In genomic region chr10:78360284-78360683, GRCh38 we compare ENCODE assay signal across 18 cellular contexts.
DNase-seq lines count a peak whose midpoint lies in the region; ATAC-seq and TF ChIP-seq lines count a peak whose summit lies in the region.
"Had no signal": no experiment of that assay in that cellular context is flagged by ENCODE, and none has a peak within 500 bp of the region (broad histone marks: within the 10 kb centered on the region; RNA-seq: fewer than 3 reads in every experiment).

No MANE protein-coding gene starts in this region.

- no peaks in the 10 kb centered on the region for H4K20me1 ChIP-seq in neural progenitor cell (ENCODE audit: low read depth)

- H3K4me2 ChIP-seq in neural progenitor cell = no peak overlapping the region
- H3K4me2 ChIP-seq: GM23338, KMS-11 had no signal

- H3K4me3 ChIP-seq in endodermal cell (ENCODE audit: low read length) (no peak overlapping the region), neural progenitor cell (no peak overlapping the region), uterus (no peak overlapping the region)
- H3K4me3 ChIP-seq: GM23338 had no signal

- no peak overlapping the region for H3K4me3 Mint-ChIP-seq in natural killer cell treated with Interleukin-12 subunit alpha and Interleukin-12 subunit beta and Interleukin-15 and Interleukin-18, amount 100 ng/mL, for 72 hours
- H3K4me3 Mint-ChIP-seq in natural killer cell = no peak overlapping the region
- H3K4me3 Mint-ChIP-seq in endodermal cell = no peak overlapping the region
- H3K4me3 Mint-ChIP-seq in neural progenitor cell = no peak overlapping the region
- H3K4me3 Mint-ChIP-seq: B cell, CD14-positive monocyte, GM23338 had no signal

- TF ChIP-seq CTCF in natural killer cell (IDR thresholded peaks at IDR 0.05) = no peak
- TF ChIP-seq CTCF in endodermal cell (conservative IDR thresholded peaks at IDR 0.05) = no peak
- no peak for TF ChIP-seq CTCF in neural progenitor cell (IDR thresholded peaks at IDR 0.05)
- TF ChIP-seq CTCF in uterus (IDR thresholded peaks at IDR 0.05) = no peak

- H3K9ac ChIP-seq in endodermal cell (ENCODE audit: extremely low read depth, low read length, poor library complexity, severe bottlenecking) = no peak overlapping the region
- no peak overlapping the region for H3K9ac ChIP-seq in neural progenitor cell
- H3K9ac ChIP-seq: KMS-11 had no signal

- peaks cover 4% of the 10 kb centered on the region for H3K4me1 ChIP-seq in endodermal cell (ENCODE audit: control insufficient read depth, insufficient read depth, low read length)
- H3K4me1 ChIP-seq in neural progenitor cell = peaks cover 57% of the 10 kb centered on the region
- H3K4me1 ChIP-seq in uterus = no peaks in the 10 kb centered on the region

- TF ChIP-seq POLR2A in uterus (IDR thresholded peaks at IDR 0.05) = no peak

- H3K27me3 ChIP-seq in endodermal cell (ENCODE audit: control insufficient read depth, insufficient read depth, low read length, poor library complexity, severe bottlenecking) (no peaks in the 10 kb centered on the region), neural progenitor cell (no peaks in the 10 kb centered on the region), uterus (no peaks in the 10 kb centered on the region)

- peaks cover 26% of the 10 kb centered on the region for H3F3A ChIP-seq in neural progenitor cell (ENCODE audit: low read depth)

- no peak overlapping the region for H2AFZ ChIP-seq in neural progenitor cell (replicated peaks)

- H3K27ac ChIP-seq in endodermal cell (ENCODE audit: low read depth, low read length) = peak overlapping the region; percentile 67
- H3K27ac ChIP-seq in neural progenitor cell = no peak overlapping the region
- peak overlapping the region in 1 of 2 donors; percentile 63 for H3K27ac ChIP-seq in uterus
- H3K27ac ChIP-seq: KMS-11, RWPE1 had no signal

- H3K9me3 ChIP-seq in endodermal cell (ENCODE audit: control insufficient read depth, low read length) = no peaks in the 10 kb centered on the region
- H3K9me3 ChIP-seq in neural progenitor cell (ENCODE audit: low read depth) = no peaks in the 10 kb centered on the region
- H3K9me3 ChIP-seq in uterus = no peaks in the 10 kb centered on the region

- DNase-seq in natural killer cell treated with Interleukin-12 subunit alpha and Interleukin-12 subunit beta and Interleukin-15 and Interleukin-18, amount 100 ng/mL, for 72 hours (ENCODE audit: low spot score) = peak; percentile 49
- DNase-seq in natural killer cell (no peak), endodermal cell (peak; percentile 41), neural progenitor cell (ENCODE audit: low spot score) (no peak), NCI-H187 treated with DMSO at 0.1 percent for 48 hours (lab: John Stamatoyannopoulos, UW) (no peak), uterus (no peak)
- DNase-seq: HCEC 1CT, NCI-H1092 treated with DMSO at 0.1 percent for 48 hours, NCI-H1436 treated with DMSO at 0.1 percent for 48 hours, NCI-H2029, NCI-H510A, SHP77 treated with DMSO at 0.1 percent for 48 hours had no signal

- no peaks in the 10 kb centered on the region for H3K79me2 ChIP-seq in neural progenitor cell (ENCODE audit: low read depth)

- WGBS in endodermal cell (ENCODE audit: insufficient coverage in 1 of 2, insufficient read length in 1 of 2), 2 experiments = 89 to 95% methylated on average over 4 to 6 of the region's 6 CpGs

- intact Hi-C loops in natural killer cell (cut with micrococcal nuclease) = no loop called here
- intact Hi-C loops in uterus (cut with DNase I; ENCODE audit: low total_unique reads) = no loop called here

- peaks cover 0 to 2% of the 10 kb centered on the region in 2 donors for H3K27me3 Mint-ChIP-seq in natural killer cell treated with Interleukin-12 subunit alpha and Interleukin-12 subunit beta and Interleukin-15 and Interleukin-18, amount 100 ng/mL, for 72 hours
- H3K27me3 Mint-ChIP-seq in natural killer cell (ENCODE audit: low read depth in 2 of 2) (no peaks in the 10 kb centered on the region), endodermal cell (ENCODE audit: insufficient read depth) (peaks cover 4% of the 10 kb centered on the region), neural progenitor cell (ENCODE audit: insufficient read depth, low read depth) (peaks cover 7% of the 10 kb centered on the region)

- H3K36me3 Mint-ChIP-seq in natural killer cell treated with Interleukin-12 subunit alpha and Interleukin-12 subunit beta and Interleukin-15 and Interleukin-18, amount 100 ng/mL, for 72 hours = no peaks in the 10 kb centered on the region
- H3K36me3 Mint-ChIP-seq in natural killer cell = no peaks in the 10 kb centered on the region
- H3K36me3 Mint-ChIP-seq in endodermal cell (ENCODE audit: low read depth) = no peaks in the 10 kb centered on the region
- H3K36me3 Mint-ChIP-seq in neural progenitor cell = no peaks in the 10 kb centered on the region

- H3K9me3 Mint-ChIP-seq in natural killer cell treated with Interleukin-12 subunit alpha and Interleukin-12 subunit beta and Interleukin-15 and Interleukin-18, amount 100 ng/mL, for 72 hours = no peaks in the 10 kb centered on the region
- H3K9me3 Mint-ChIP-seq in natural killer cell (no peaks in the 10 kb centered on the region), endodermal cell (no peaks in the 10 kb centered on the region), neural progenitor cell (no peaks in the 10 kb centered on the region)
- H3K9me3 Mint-ChIP-seq: GM23338 had no signal

- no peak overlapping the region for H3K27ac Mint-ChIP-seq in natural killer cell treated with Interleukin-12 subunit alpha and Interleukin-12 subunit beta and Interleukin-15 and Interleukin-18, amount 100 ng/mL, for 72 hours
- H3K27ac Mint-ChIP-seq in natural killer cell (peak overlapping the region in 1 of 2 donors; percentile 40), endodermal cell (no peak overlapping the region), neural progenitor cell (peak overlapping the region; percentile 77)
- H3K27ac Mint-ChIP-seq: B cell, CD14-positive monocyte, GM23338 had no signal

- peaks cover 12 to 17% of the 10 kb centered on the region in 2 donors for H3K4me1 Mint-ChIP-seq in natural killer cell treated with Interleukin-12 subunit alpha and Interleukin-12 subunit beta and Interleukin-15 and Interleukin-18, amount 100 ng/mL, for 72 hours (ENCODE audit: low read depth in 2 of 2)
- H3K4me1 Mint-ChIP-seq in natural killer cell (peaks cover 15 to 31% of the 10 kb centered on the region in 2 donors), endodermal cell (peaks cover 45% of the 10 kb centered on the region), neural progenitor cell (peaks cover 60% of the 10 kb centered on the region)
- H3K4me1 Mint-ChIP-seq: B cell had no signal

- H3K36me3 ChIP-seq in endodermal cell (ENCODE audit: control insufficient read depth, insufficient read depth, low read length) (no peaks in the 10 kb centered on the region), neural progenitor cell (no peaks in the 10 kb centered on the region), uterus (no peaks in the 10 kb centered on the region)

- ATAC-seq in natural killer cell treated with Interleukin-12 subunit alpha and Interleukin-12 subunit beta and Interleukin-15 and Interleukin-18, amount 100 ng/mL, for 72 hours = no peak
- ATAC-seq in natural killer cell (no peak), HG03460 (IDR thresholded peaks at IDR 0.05; ENCODE audit: unreplicated experiment) (no peak)

Comparison
In these comparisons a context has a peak if more than half of its experiments do, and no peak if none do; other contexts are left out.
1. DNase-seq: peak in natural killer cell treated with Interleukin-12 subunit alpha and Interleukin-12 subunit beta and Interleukin-15 and Interleukin-18, amount 100 ng/mL, for 72 hours (single experiment) and endodermal cell (single experiment); none in natural killer cell (single experiment), neural progenitor cell (single experiment), NCI-H187 treated with DMSO at 0.1 percent for 48 hours (single experiment) and uterus (0 of 2).